Comparison of ENCODE assay signal across 1 cellular context in the genomic region with DNA sequence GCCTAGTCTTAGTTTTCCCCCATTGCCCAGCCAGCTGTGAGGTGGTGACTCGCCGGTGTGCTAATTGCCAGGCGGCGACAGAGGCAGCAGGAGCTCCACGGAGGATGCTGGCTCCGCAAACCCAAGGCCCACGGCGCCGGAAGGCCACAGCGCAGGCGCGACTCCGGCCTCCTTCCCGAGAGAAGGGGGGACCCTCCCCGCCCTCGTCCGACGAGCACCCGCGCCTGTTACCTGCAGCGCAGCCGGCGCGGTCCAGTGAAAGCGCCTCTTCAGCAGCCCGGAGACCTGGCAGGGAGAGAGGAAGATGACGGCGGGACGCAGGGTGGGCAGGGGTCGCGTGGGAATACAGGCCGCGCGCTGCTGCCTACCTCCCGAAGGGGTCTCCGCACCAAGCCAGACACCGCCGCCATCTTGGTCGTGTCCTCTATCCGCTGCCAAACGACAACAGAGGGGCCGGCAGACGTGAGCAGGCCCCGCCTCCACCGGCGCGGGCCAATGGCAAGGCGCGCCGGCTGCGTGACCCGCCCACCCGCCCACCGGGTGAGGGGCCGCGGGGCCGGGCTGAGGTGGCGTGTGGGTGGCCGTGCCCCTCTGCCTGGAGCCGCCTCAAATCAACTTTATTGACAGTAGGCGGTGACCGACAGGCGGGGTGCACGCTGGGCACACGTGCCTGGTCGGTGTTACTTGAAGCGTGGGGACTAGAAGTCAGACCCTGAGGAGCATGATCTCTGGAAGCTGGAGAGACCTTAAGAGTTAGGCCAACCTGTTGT.
A peak's percentile ranks its signal among the peaks of the same experiment; 100 is the strongest.
TF ChIP-seq lines count a peak whose summit lies in the region.

A gene (minus strand): TSS at position 433 of the 770 bp plus-strand sequence. CDS start 23 bp downstream, at position 410.

TF ChIP-seq in K562, 482 proteins besides CTCF, POLR2A, EP300 and RAD21 (continued from another document and continues in another):
- TF ChIP-seq, protein P1, sequence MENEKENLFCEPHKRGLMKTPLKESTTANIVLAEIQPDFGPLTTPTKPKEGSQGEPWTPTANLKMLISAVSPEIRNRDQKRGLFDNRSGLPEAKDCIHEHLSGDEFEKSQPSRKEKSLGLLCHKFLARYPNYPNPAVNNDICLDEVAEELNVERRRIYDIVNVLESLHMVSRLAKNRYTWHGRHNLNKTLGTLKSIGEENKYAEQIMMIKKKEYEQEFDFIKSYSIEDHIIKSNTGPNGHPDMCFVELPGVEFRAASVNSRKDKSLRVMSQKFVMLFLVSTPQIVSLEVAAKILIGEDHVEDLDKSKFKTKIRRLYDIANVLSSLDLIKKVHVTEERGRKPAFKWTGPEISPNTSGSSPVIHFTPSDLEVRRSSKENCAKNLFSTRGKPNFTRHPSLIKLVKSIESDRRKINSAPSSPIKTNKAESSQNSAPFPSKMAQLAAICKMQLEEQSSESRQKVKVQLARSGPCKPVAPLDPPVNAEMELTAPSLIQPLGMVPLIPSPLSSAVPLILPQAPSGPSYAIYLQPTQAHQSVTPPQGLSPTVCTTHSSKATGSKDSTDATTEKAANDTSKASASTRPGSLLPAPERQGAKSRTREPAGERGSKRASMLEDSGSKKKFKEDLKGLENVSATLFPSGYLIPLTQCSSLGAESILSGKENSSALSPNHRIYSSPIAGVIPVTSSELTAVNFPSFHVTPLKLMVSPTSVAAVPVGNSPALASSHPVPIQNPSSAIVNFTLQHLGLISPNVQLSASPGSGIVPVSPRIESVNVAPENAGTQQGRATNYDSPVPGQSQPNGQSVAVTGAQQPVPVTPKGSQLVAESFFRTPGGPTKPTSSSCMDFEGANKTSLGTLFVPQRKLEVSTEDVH (IDR thresholded peaks at IDR 0.05; ENCODE audit: low read depth, partially characterized antibody) = no peak
- TF ChIP-seq ZNF764 (CRISPR knock-in tag; IDR thresholded peaks at IDR 0.05; ENCODE audit: low read depth) (no peak), SMAD1 (IDR thresholded peaks at IDR 0.05; ENCODE audit: low read depth, low read length, partially characterized antibody) (no peak), NCOA4 (IDR thresholded peaks at IDR 0.05; ENCODE audit: partially characterized antibody) (no peak), ZNF780A (CRISPR knock-in tag; IDR thresholded peaks at IDR 0.05) (no peak), NCOA6 (IDR thresholded peaks at IDR 0.05) (no peak), ZNF239 (CRISPR knock-in tag; IDR thresholded peaks at IDR 0.05) (no peak), SMARCB1 (IDR thresholded peaks at IDR 0.05; ENCODE audit: insufficient read length, low read depth) (no peak), NFYB (IDR thresholded peaks at IDR 0.05; ENCODE audit: extremely low read depth, insufficient read length) (no peak), ZNF12 (CRISPR knock-in tag; IDR thresholded peaks at IDR 0.05) (no peak), ILK (tag; IDR thresholded peaks at IDR 0.05; ENCODE audit: borderline replicate concordance, low read depth) (no peak), RBFOX2 (IDR thresholded peaks at IDR 0.05; ENCODE audit: low read depth, low read length) (peak; percentile 94), ZNF197 (CRISPR knock-in tag; IDR thresholded peaks at IDR 0.05; ENCODE audit: low read depth) (no peak), RBM34 (IDR thresholded peaks at IDR 0.05; ENCODE audit: borderline replicate concordance, insufficient read depth, low read length) (no peak), SIN3B (IDR thresholded peaks at IDR 0.05; ENCODE audit: low read depth) (peak; percentile 70), ZNF584 (CRISPR knock-in tag; IDR thresholded peaks at IDR 0.05; ENCODE audit: low read depth) (no peak), WHSC1 (IDR thresholded peaks at IDR 0.05; ENCODE audit: low read length) (no peak)
- TF ChIP-seq, protein P2, sequence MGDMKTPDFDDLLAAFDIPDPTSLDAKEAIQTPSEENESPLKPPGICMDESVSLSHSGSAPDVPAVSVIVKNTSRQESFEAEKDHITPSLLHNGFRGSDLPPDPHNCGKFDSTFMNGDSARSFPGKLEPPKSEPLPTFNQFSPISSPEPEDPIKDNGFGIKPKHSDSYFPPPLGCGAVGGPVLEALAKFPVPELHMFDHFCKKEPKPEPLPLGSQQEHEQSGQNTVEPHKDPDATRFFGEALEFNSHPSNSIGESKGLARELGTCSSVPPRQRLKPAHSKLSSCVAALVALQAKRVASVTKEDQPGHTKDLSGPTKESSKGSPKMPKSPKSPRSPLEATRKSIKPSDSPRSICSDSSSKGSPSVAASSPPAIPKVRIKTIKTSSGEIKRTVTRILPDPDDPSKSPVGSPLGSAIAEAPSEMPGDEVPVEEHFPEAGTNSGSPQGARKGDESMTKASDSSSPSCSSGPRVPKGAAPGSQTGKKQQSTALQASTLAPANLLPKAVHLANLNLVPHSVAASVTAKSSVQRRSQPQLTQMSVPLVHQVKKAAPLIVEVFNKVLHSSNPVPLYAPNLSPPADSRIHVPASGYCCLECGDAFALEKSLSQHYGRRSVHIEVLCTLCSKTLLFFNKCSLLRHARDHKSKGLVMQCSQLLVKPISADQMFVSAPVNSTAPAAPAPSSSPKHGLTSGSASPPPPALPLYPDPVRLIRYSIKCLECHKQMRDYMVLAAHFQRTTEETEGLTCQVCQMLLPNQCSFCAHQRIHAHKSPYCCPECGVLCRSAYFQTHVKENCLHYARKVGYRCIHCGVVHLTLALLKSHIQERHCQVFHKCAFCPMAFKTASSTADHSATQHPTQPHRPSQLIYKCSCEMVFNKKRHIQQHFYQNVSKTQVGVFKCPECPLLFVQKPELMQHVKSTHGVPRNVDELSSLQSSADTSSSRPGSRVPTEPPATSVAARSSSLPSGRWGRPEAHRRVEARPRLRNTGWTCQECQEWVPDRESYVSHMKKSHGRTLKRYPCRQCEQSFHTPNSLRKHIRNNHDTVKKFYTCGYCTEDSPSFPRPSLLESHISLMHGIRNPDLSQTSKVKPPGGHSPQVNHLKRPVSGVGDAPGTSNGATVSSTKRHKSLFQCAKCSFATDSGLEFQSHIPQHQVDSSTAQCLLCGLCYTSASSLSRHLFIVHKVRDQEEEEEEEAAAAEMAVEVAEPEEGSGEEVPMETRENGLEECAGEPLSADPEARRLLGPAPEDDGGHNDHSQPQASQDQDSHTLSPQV (IDR thresholded peaks at IDR 0.05) = peak; percentile 79; the same call in 1 of the 2 replicates
- TF ChIP-seq, protein P3, sequence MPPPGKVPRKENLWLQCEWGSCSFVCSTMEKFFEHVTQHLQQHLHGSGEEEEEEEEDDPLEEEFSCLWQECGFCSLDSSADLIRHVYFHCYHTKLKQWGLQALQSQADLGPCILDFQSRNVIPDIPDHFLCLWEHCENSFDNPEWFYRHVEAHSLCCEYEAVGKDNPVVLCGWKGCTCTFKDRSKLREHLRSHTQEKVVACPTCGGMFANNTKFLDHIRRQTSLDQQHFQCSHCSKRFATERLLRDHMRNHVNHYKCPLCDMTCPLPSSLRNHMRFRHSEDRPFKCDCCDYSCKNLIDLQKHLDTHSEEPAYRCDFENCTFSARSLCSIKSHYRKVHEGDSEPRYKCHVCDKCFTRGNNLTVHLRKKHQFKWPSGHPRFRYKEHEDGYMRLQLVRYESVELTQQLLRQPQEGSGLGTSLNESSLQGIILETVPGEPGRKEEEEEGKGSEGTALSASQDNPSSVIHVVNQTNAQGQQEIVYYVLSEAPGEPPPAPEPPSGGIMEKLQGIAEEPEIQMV (tag; conservative IDR thresholded peaks at IDR 0.05; ENCODE audit: low read depth) = no peak
- TF ChIP-seq, protein P4, sequence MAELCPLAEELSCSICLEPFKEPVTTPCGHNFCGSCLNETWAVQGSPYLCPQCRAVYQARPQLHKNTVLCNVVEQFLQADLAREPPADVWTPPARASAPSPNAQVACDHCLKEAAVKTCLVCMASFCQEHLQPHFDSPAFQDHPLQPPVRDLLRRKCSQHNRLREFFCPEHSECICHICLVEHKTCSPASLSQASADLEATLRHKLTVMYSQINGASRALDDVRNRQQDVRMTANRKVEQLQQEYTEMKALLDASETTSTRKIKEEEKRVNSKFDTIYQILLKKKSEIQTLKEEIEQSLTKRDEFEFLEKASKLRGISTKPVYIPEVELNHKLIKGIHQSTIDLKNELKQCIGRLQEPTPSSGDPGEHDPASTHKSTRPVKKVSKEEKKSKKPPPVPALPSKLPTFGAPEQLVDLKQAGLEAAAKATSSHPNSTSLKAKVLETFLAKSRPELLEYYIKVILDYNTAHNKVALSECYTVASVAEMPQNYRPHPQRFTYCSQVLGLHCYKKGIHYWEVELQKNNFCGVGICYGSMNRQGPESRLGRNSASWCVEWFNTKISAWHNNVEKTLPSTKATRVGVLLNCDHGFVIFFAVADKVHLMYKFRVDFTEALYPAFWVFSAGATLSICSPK (IDR thresholded peaks at IDR 0.05; ENCODE audit: borderline replicate concordance) = no peak
- TF ChIP-seq, protein P5, sequence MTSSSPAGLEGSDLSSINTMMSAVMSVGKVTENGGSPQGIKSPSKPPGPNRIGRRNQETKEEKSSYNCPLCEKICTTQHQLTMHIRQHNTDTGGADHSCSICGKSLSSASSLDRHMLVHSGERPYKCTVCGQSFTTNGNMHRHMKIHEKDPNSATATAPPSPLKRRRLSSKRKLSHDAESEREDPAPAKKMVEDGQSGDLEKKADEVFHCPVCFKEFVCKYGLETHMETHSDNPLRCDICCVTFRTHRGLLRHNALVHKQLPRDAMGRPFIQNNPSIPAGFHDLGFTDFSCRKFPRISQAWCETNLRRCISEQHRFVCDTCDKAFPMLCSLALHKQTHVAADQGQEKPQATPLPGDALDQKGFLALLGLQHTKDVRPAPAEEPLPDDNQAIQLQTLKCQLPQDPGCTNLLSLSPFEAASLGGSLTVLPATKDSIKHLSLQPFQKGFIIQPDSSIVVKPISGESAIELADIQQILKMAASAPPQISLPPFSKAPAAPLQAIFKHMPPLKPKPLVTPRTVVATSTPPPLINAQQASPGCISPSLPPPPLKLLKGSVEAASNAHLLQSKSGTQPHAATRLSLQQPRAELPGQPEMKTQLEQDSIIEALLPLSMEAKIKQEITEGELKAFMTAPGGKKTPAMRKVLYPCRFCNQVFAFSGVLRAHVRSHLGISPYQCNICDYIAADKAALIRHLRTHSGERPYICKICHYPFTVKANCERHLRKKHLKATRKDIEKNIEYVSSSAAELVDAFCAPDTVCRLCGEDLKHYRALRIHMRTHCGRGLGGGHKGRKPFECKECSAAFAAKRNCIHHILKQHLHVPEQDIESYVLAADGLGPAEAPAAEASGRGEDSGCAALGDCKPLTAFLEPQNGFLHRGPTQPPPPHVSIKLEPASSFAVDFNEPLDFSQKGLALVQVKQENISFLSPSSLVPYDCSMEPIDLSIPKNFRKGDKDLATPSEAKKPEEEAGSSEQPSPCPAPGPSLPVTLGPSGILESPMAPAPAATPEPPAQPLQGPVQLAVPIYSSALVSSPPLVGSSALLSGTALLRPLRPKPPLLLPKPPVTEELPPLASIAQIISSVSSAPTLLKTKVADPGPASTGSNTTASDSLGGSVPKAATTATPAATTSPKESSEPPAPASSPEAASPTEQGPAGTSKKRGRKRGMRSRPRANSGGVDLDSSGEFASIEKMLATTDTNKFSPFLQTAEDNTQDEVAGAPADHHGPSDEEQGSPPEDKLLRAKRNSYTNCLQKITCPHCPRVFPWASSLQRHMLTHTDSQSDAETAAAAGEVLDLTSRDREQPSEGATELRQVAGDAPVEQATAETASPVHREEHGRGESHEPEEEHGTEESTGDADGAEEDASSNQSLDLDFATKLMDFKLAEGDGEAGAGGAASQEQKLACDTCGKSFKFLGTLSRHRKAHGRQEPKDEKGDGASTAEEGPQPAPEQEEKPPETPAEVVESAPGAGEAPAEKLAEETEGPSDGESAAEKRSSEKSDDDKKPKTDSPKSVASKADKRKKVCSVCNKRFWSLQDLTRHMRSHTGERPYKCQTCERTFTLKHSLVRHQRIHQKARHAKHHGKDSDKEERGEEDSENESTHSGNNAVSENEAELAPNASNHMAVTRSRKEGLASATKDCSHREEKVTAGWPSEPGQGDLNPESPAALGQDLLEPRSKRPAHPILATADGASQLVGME (CRISPR knock-in tag; IDR thresholded peaks at IDR 0.05) = no peak
- TF ChIP-seq, protein P6, sequence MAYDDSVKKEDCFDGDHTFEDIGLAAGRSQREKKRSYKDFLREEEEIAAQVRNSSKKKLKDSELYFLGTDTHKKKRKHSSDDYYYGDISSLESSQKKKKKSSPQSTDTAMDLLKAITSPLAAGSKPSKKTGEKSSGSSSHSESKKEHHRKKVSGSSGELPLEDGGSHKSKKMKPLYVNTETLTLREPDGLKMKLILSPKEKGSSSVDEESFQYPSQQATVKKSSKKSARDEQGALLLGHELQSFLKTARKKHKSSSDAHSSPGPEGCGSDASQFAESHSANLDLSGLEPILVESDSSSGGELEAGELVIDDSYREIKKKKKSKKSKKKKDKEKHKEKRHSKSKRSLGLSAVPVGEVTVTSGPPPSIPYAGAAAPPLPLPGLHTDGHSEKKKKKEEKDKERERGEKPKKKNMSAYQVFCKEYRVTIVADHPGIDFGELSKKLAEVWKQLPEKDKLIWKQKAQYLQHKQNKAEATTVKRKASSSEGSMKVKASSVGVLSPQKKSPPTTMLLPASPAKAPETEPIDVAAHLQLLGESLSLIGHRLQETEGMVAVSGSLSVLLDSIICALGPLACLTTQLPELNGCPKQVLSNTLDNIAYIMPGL (CRISPR knock-in tag; IDR thresholded peaks at IDR 0.05) = no peak
- TF ChIP-seq, protein P7, sequence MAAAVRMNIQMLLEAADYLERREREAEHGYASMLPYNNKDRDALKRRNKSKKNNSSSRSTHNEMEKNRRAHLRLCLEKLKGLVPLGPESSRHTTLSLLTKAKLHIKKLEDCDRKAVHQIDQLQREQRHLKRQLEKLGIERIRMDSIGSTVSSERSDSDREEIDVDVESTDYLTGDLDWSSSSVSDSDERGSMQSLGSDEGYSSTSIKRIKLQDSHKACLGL (CRISPR knock-in tag; IDR thresholded peaks at IDR 0.05; ENCODE audit: borderline replicate concordance, poor library complexity, severe bottlenecking) = no peak
- TF ChIP-seq, protein P8, sequence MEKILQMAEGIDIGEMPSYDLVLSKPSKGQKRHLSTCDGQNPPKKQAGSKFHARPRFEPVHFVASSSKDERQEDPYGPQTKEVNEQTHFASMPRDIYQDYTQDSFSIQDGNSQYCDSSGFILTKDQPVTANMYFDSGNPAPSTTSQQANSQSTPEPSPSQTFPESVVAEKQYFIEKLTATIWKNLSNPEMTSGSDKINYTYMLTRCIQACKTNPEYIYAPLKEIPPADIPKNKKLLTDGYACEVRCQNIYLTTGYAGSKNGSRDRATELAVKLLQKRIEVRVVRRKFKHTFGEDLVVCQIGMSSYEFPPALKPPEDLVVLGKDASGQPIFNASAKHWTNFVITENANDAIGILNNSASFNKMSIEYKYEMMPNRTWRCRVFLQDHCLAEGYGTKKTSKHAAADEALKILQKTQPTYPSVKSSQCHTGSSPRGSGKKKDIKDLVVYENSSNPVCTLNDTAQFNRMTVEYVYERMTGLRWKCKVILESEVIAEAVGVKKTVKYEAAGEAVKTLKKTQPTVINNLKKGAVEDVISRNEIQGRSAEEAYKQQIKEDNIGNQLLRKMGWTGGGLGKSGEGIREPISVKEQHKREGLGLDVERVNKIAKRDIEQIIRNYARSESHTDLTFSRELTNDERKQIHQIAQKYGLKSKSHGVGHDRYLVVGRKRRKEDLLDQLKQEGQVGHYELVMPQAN (IDR thresholded peaks at IDR 0.05; ENCODE audit: borderline replicate concordance) = no peak; the same call in 1 of the 2 replicates
- TF ChIP-seq, protein P9, sequence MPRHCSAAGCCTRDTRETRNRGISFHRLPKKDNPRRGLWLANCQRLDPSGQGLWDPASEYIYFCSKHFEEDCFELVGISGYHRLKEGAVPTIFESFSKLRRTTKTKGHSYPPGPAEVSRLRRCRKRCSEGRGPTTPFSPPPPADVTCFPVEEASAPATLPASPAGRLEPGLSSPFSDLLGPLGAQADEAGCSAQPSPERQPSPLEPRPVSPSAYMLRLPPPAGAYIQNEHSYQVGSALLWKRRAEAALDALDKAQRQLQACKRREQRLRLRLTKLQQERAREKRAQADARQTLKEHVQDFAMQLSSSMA (CRISPR knock-in tag; IDR thresholded peaks at IDR 0.05) = peak; percentile 80; the same call in 1 of the 2 replicates
- TF ChIP-seq, protein P10, sequence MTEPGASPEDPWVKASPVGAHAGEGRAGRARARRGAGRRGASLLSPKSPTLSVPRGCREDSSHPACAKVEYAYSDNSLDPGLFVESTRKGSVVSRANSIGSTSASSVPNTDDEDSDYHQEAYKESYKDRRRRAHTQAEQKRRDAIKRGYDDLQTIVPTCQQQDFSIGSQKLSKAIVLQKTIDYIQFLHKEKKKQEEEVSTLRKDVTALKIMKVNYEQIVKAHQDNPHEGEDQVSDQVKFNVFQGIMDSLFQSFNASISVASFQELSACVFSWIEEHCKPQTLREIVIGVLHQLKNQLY (CRISPR knock-in tag; conservative IDR thresholded peaks at IDR 0.05) = peak in 1 of 2 experiments; percentile 72; a peak in 1 of 4 replicates
